ENCODE assay signal across 11 cellular contexts in genomic region chr2:98824256-98825042, GRCh38.
DNase-seq lines count a peak whose midpoint lies in the region; ATAC-seq and TF ChIP-seq lines count a peak whose summit lies in the region.
"Had no signal": no experiment of that assay in that cellular context is flagged by ENCODE, and none has a peak within 500 bp of the region (broad histone marks: within the 10 kb centered on the region; RNA-seq: fewer than 3 reads in every experiment).

No MANE protein-coding gene starts in this region.

- TF ChIP-seq POLR2A in gastroesophageal sphincter (IDR thresholded peaks at IDR 0.05), result no peak

- no peak overlapping the region for H3K4me3 Mint-ChIP-seq in activated CD8-positive, alpha-beta T cell treated with anti-CD3 and anti-CD28 coated beads, Interleukin-2, amount 10 ng/mL, durations not matched to agents 7 days and 5 days
- no peak overlapping the region for H3K4me3 Mint-ChIP-seq in activated CD8-positive, alpha-beta T cell treated with anti-CD3 and anti-CD28 coated beads for 36 hours
- H3K4me3 Mint-ChIP-seq in stimulated activated naive B cell treated with anti-CD40 and anti-IgM and Interleukin-4, amounts not matched to agents 10 μg/mL and 1 μg/mL and 100 μg/mL, for 72 hours, result no peak overlapping the region

- DNase-seq in activated CD8-positive, alpha-beta T cell treated with anti-CD3 and anti-CD28 coated beads, Interleukin-2, amount 10 ng/mL, durations not matched to agents 7 days and 5 days, result no peak
- DNase-seq in activated CD8-positive, alpha-beta T cell treated with anti-CD3 and anti-CD28 coated beads for 36 hours, result no peak
- DNase-seq in SIG-M5 (lab: John Stamatoyannopoulos, UW) (peak; percentile 28), NCI-H69 (lab: John Stamatoyannopoulos, UW) (no peak)
- DNase-seq in stimulated activated naive B cell treated with anti-CD40 and anti-IgM and Interleukin-4, amounts not matched to agents 10 μg/mL and 1 μg/mL and 100 μg/mL, for 72 hours, result no peak
- DNase-seq: DND-41, NCI-H2107 had no signal

- peaks cover 0 to 20% (median 3%) of the 10 kb centered on the region in 3 donors for H3K4me1 ChIP-seq in gastroesophageal sphincter

- peak overlapping the region in 3 of 4 donors; percentile 71 to 78 (median 76) for H3K27ac ChIP-seq in gastroesophageal sphincter

- peak overlapping the region; percentile 6 for H3K27ac Mint-ChIP-seq in activated CD8-positive, alpha-beta T cell treated with anti-CD3 and anti-CD28 coated beads, Interleukin-2, amount 10 ng/mL, durations not matched to agents 7 days and 5 days
- no peak overlapping the region for H3K27ac Mint-ChIP-seq in activated CD8-positive, alpha-beta T cell treated with anti-CD3 and anti-CD28 coated beads for 36 hours
- H3K27ac Mint-ChIP-seq in stimulated activated naive B cell treated with anti-CD40 and anti-IgM and Interleukin-4, amounts not matched to agents 10 μg/mL and 1 μg/mL and 100 μg/mL, for 72 hours, result peak overlapping the region; percentile 5

- no peak for TF ChIP-seq CTCF in activated CD8-positive, alpha-beta T cell treated with anti-CD3 and anti-CD28 coated beads for 36 hours (IDR thresholded peaks at IDR 0.05)
- TF ChIP-seq CTCF in gastroesophageal sphincter (IDR thresholded peaks at IDR 0.05), result no peak

- no peaks in the 10 kb centered on the region for H3K36me3 Mint-ChIP-seq in activated CD8-positive, alpha-beta T cell treated with anti-CD3 and anti-CD28 coated beads, Interleukin-2, amount 10 ng/mL, durations not matched to agents 7 days and 5 days (ENCODE audit: low read depth)
- no peaks in the 10 kb centered on the region for H3K36me3 Mint-ChIP-seq in activated CD8-positive, alpha-beta T cell treated with anti-CD3 and anti-CD28 coated beads for 36 hours (ENCODE audit: low read depth)
- H3K36me3 Mint-ChIP-seq in stimulated activated naive B cell treated with anti-CD40 and anti-IgM and Interleukin-4, amounts not matched to agents 10 μg/mL and 1 μg/mL and 100 μg/mL, for 72 hours, result no peaks in the 10 kb centered on the region

- no peaks in the 10 kb centered on the region for H3K36me3 ChIP-seq in gastroesophageal sphincter
- H3K36me3 ChIP-seq: tibial nerve had no signal

- ATAC-seq in activated CD8-positive, alpha-beta T cell treated with anti-CD3 and anti-CD28 coated beads, Interleukin-2, amount 10 ng/mL, durations not matched to agents 7 days and 5 days, result no peak
- ATAC-seq in activated CD8-positive, alpha-beta T cell treated with anti-CD3 and anti-CD28 coated beads for 36 hours, result no peak
- ATAC-seq in gastroesophageal sphincter (no peak), HG03378 (IDR thresholded peaks at IDR 0.05; ENCODE audit: unreplicated experiment) (no peak), HG03565 (IDR thresholded peaks at IDR 0.05; ENCODE audit: unreplicated experiment) (no peak)
- ATAC-seq in stimulated activated naive B cell treated with anti-CD40 and anti-IgM and Interleukin-4, amounts not matched to agents 10 μg/mL and 1 μg/mL and 100 μg/mL, for 72 hours (replicated peaks), result peak; percentile 59 to 72

- POLR2A ChIA-PET in activated CD8-positive, alpha-beta T cell treated with anti-CD3 and anti-CD28 coated beads, Interleukin-2, amount 10 ng/mL, durations not matched to agents 7 days and 5 days (lab: Charles Lee), result interaction anchor here (1.0 to 3.2 kb wide), 3 partner anchors 53 to 175 kb away, joined by 3 to 15 read pairs (median 4); no protein-coding TSS in a partner anchor
- POLR2A ChIA-PET in activated CD8-positive, alpha-beta T cell treated with anti-CD3 and anti-CD28 coated beads for 36 hours (lab: Charles Lee), result interaction anchor here (0.6 kb wide), 1 partner anchor 169 kb away, joined by 3 read pairs; no protein-coding TSS in a partner anchor

- peaks cover 35% of the 10 kb centered on the region for H3K4me1 Mint-ChIP-seq in activated CD8-positive, alpha-beta T cell treated with anti-CD3 and anti-CD28 coated beads, Interleukin-2, amount 10 ng/mL, durations not matched to agents 7 days and 5 days (ENCODE audit: low read depth)
- peaks cover 30% of the 10 kb centered on the region for H3K4me1 Mint-ChIP-seq in activated CD8-positive, alpha-beta T cell treated with anti-CD3 and anti-CD28 coated beads for 36 hours (ENCODE audit: low read depth)
- H3K4me1 Mint-ChIP-seq in stimulated activated naive B cell treated with anti-CD40 and anti-IgM and Interleukin-4, amounts not matched to agents 10 μg/mL and 1 μg/mL and 100 μg/mL, for 72 hours, result peaks cover 7 to 18% of the 10 kb centered on the region in 2 donors

- H3K4me3 ChIP-seq in gastroesophageal sphincter, result no peak overlapping the region
- H3K4me3 ChIP-seq: tibial nerve had no signal

- H3K9me3 Mint-ChIP-seq in activated CD8-positive, alpha-beta T cell treated with anti-CD3 and anti-CD28 coated beads, Interleukin-2, amount 10 ng/mL, durations not matched to agents 7 days and 5 days (ENCODE audit: insufficient read depth), result no peaks in the 10 kb centered on the region
- no peaks in the 10 kb centered on the region for H3K9me3 Mint-ChIP-seq in activated CD8-positive, alpha-beta T cell treated with anti-CD3 and anti-CD28 coated beads for 36 hours
- H3K9me3 Mint-ChIP-seq in stimulated activated naive B cell treated with anti-CD40 and anti-IgM and Interleukin-4, amounts not matched to agents 10 μg/mL and 1 μg/mL and 100 μg/mL, for 72 hours, result no peaks in the 10 kb centered on the region

- peaks cover 25% of the 10 kb centered on the region for H3K27me3 ChIP-seq in gastroesophageal sphincter

- TF ChIP-seq EP300 in gastroesophageal sphincter (IDR thresholded peaks at IDR 0.05), result no peak

- H3K9me3 ChIP-seq in gastroesophageal sphincter, result peaks cover 0 to 5% (median 0%) of the 10 kb centered on the region in 3 donors

- 61 to 100% methylated on average over 1 to 2 of the region's 2 CpGs for WGBS in gastroesophageal sphincter (ENCODE audit: low coverage in 1 of 2), 2 donors

- CTCF ChIA-PET in activated CD8-positive, alpha-beta T cell treated with anti-CD3 and anti-CD28 coated beads, Interleukin-2, amount 10 ng/mL, durations not matched to agents 7 days and 5 days (lab: Charles Lee), result interaction anchor here (1.2 to 3.0 kb wide), 7 partner anchors 9 to 179 kb away, joined by 3 to 20 read pairs (median 9); partner anchors contain the start of gene MGAT4A
- CTCF ChIA-PET in activated CD8-positive, alpha-beta T cell treated with anti-CD3 and anti-CD28 coated beads for 36 hours (lab: Charles Lee), result interaction anchor here (0.9 to 2.7 kb wide), 3 partner anchors 7 to 175 kb away, joined by 3 to 19 read pairs (median 4); no protein-coding TSS in a partner anchor

- intact Hi-C loops in activated CD8-positive, alpha-beta T cell treated with anti-CD3 and anti-CD28 coated beads for 36 hours (cut with micrococcal nuclease), result loop anchor here (5.0 kb wide), 1 partner anchor 52 kb away; no protein-coding TSS in a partner anchor

- peaks cover 2% of the 10 kb centered on the region for H3K27me3 Mint-ChIP-seq in activated CD8-positive, alpha-beta T cell treated with anti-CD3 and anti-CD28 coated beads, Interleukin-2, amount 10 ng/mL, durations not matched to agents 7 days and 5 days (ENCODE audit: low read depth)
- H3K27me3 Mint-ChIP-seq in activated CD8-positive, alpha-beta T cell treated with anti-CD3 and anti-CD28 coated beads for 36 hours, result peaks cover 2% of the 10 kb centered on the region
- H3K27me3 Mint-ChIP-seq in stimulated activated naive B cell treated with anti-CD40 and anti-IgM and Interleukin-4, amounts not matched to agents 10 μg/mL and 1 μg/mL and 100 μg/mL, for 72 hours, result peaks cover 19 to 38% of the 10 kb centered on the region in 2 donors

Comparison
In these comparisons a context has a peak if more than half of its experiments do, and no peak if none do; other contexts are left out.
1. ATAC-seq: peak in stimulated activated naive B cell treated with anti-CD40 and anti-IgM and Interleukin-4, amounts not matched to agents 10 μg/mL and 1 μg/mL and 100 μg/mL, for 72 hours (2 of 2); none in activated CD8-positive, alpha-beta T cell treated with anti-CD3 and anti-CD28 coated beads, Interleukin-2, amount 10 ng/mL, durations not matched to agents 7 days and 5 days (single experiment), activated CD8-positive, alpha-beta T cell treated with anti-CD3 and anti-CD28 coated beads for 36 hours (single experiment), gastroesophageal sphincter (single experiment), HG03378 (single experiment) and HG03565 (single experiment).